Comparison of ENCODE assay signal across 1 cellular context in genomic region chr15:70099167-70099965, GRCh38.
TF ChIP-seq lines count a peak whose summit lies in the region.

No MANE protein-coding gene starts in this region.

TF ChIP-seq in GM12878, 131 proteins besides CTCF, POLR2A, EP300 and RAD21 (continued from another document and continues in another):
- TF ChIP-seq STAT3 (IDR thresholded peaks at IDR 0.05; ENCODE audit: low read depth, low read length), result no peak
- TF ChIP-seq BHLHE40 (IDR thresholded peaks at IDR 0.05; ENCODE audit: borderline replicate concordance in 1 of 2, low read depth in 2 of 2, low read length in 1 of 2), result peak; percentile 86 to 88
- peak; percentile 84 for TF ChIP-seq CREM (IDR thresholded peaks at IDR 0.05; ENCODE audit: low read depth)
- TF ChIP-seq CHD2 (IDR thresholded peaks at IDR 0.05; ENCODE audit: borderline replicate concordance, low read depth, low read length), result peak; percentile 81; the same call in 1 of the 2 replicates
- 0 out of 2 replicates have a peak, but pooled peaks have one; percentile 23 for TF ChIP-seq TCF12 (IDR thresholded peaks at IDR 0.05; ENCODE audit: low read depth, low read length)
- TF ChIP-seq ZNF217 (IDR thresholded peaks at IDR 0.05), result no peak
- peak; percentile 57; the same call in 1 of the 2 replicates for TF ChIP-seq ZBED1 (IDR thresholded peaks at IDR 0.05; ENCODE audit: borderline replicate concordance)
- TF ChIP-seq HDGF (IDR thresholded peaks at IDR 0.05), result peak; percentile 44; the same call in 1 of the 2 replicates
- TF ChIP-seq SMAD5 (IDR thresholded peaks at IDR 0.05; ENCODE audit: low read depth), result no peak; the same call in 1 of the 2 replicates
- peak; percentile 55 for TF ChIP-seq RELA (IDR thresholded peaks at IDR 0.05; ENCODE audit: borderline replicate concordance, partially characterized antibody)
- no peak for TF ChIP-seq ZNF384 (IDR thresholded peaks at IDR 0.05; ENCODE audit: borderline replicate concordance, low read depth, low read length)
- peak; percentile 18 for TF ChIP-seq MEF2B (IDR thresholded peaks at IDR 0.05; ENCODE audit: partially characterized antibody, poor library complexity, severe bottlenecking)
- TF ChIP-seq IKZF2 (IDR thresholded peaks at IDR 0.05), result peak in 1 of 2 experiments; percentile 76; a peak in 3 of 4 replicates
- no peak for TF ChIP-seq JUNB (IDR thresholded peaks at IDR 0.05)
- TF ChIP-seq, protein P1, sequence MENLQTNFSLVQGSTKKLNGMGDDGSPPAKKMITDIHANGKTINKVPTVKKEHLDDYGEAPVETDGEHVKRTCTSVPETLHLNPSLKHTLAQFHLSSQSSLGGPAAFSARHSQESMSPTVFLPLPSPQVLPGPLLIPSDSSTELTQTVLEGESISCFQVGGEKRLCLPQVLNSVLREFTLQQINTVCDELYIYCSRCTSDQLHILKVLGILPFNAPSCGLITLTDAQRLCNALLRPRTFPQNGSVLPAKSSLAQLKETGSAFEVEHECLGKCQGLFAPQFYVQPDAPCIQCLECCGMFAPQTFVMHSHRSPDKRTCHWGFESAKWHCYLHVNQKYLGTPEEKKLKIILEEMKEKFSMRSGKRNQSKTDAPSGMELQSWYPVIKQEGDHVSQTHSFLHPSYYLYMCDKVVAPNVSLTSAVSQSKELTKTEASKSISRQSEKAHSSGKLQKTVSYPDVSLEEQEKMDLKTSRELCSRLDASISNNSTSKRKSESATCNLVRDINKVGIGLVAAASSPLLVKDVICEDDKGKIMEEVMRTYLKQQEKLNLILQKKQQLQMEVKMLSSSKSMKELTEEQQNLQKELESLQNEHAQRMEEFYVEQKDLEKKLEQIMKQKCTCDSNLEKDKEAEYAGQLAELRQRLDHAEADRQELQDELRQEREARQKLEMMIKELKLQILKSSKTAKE (IDR thresholded peaks at IDR 0.05; ENCODE audit: low read depth, poor library complexity, severe bottlenecking), result peak; percentile 81
- TF ChIP-seq ZNF24 (IDR thresholded peaks at IDR 0.05), result 0 out of 2 replicates have a peak, but pooled peaks have one; percentile 23
- TF ChIP-seq CEBPB (IDR thresholded peaks at IDR 0.05; ENCODE audit: borderline replicate concordance in 1 of 2, low read depth in 2 of 2, low read length in 2 of 2), result no peak
- TF ChIP-seq FOS (IDR thresholded peaks at IDR 0.05; ENCODE audit: borderline replicate concordance, extremely low read depth, insufficient read length), result peak; percentile 82
- TF ChIP-seq ASH2L (IDR thresholded peaks at IDR 0.05; ENCODE audit: borderline replicate concordance, low read depth), result no peak
- TF ChIP-seq TCF3 (IDR thresholded peaks at IDR 0.05; ENCODE audit: borderline replicate concordance, insufficient read depth, low read depth, low read length), result peak; percentile 57; the same call in 1 of the 2 replicates
- TF ChIP-seq, protein P2, sequence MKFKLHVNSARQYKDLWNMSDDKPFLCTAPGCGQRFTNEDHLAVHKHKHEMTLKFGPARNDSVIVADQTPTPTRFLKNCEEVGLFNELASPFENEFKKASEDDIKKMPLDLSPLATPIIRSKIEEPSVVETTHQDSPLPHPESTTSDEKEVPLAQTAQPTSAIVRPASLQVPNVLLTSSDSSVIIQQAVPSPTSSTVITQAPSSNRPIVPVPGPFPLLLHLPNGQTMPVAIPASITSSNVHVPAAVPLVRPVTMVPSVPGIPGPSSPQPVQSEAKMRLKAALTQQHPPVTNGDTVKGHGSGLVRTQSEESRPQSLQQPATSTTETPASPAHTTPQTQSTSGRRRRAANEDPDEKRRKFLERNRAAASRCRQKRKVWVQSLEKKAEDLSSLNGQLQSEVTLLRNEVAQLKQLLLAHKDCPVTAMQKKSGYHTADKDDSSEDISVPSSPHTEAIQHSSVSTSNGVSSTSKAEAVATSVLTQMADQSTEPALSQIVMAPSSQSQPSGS (IDR thresholded peaks at IDR 0.05; ENCODE audit: low read length), result peak; percentile 29; the same call in 1 of the 2 replicates
- TF ChIP-seq KLF5 (IDR thresholded peaks at IDR 0.05; ENCODE audit: partially characterized antibody), result peak; percentile 20
- TF ChIP-seq, protein P3, sequence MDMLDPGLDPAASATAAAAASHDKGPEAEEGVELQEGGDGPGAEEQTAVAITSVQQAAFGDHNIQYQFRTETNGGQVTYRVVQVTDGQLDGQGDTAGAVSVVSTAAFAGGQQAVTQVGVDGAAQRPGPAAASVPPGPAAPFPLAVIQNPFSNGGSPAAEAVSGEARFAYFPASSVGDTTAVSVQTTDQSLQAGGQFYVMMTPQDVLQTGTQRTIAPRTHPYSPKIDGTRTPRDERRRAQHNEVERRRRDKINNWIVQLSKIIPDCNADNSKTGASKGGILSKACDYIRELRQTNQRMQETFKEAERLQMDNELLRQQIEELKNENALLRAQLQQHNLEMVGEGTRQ (IDR thresholded peaks at IDR 0.05; ENCODE audit: borderline replicate concordance, low read depth, low read length), result peak; percentile 55
- 0 out of 2 replicates have a peak, but pooled peaks have one; percentile 57 for TF ChIP-seq PML (IDR thresholded peaks at IDR 0.05; ENCODE audit: low read length)
- TF ChIP-seq TAF1 (IDR thresholded peaks at IDR 0.05; ENCODE audit: borderline replicate concordance, low read depth, low read length), result peak; percentile 87
- peak; percentile 61; the same call in 1 of the 2 replicates for TF ChIP-seq ZNF687 (IDR thresholded peaks at IDR 0.05)
- peak; percentile 90 for TF ChIP-seq POLR2AphosphoS5 (IDR thresholded peaks at IDR 0.05; ENCODE audit: low read length)
- TF ChIP-seq ATF7 (IDR thresholded peaks at IDR 0.05; ENCODE audit: low read depth), result peak; percentile 73
- peak; percentile 92 for TF ChIP-seq CREB1 (IDR thresholded peaks at IDR 0.05; ENCODE audit: low read depth)
- peak; percentile 46; the same call in 1 of the 2 replicates for TF ChIP-seq MTA2 (IDR thresholded peaks at IDR 0.05; ENCODE audit: low read depth)
- peak; percentile 93 for TF ChIP-seq YY1 (IDR thresholded peaks at IDR 0.05; ENCODE audit: low read depth, low read length)
- TF ChIP-seq LARP7 (IDR thresholded peaks at IDR 0.05), result peak; percentile 47; the same call in 1 of the 2 replicates
- peak; percentile 11; the same call in 1 of the 2 replicates for TF ChIP-seq NFYA (IDR thresholded peaks at IDR 0.05; ENCODE audit: borderline replicate concordance, low read depth, low read length)
- TF ChIP-seq, protein P4, sequence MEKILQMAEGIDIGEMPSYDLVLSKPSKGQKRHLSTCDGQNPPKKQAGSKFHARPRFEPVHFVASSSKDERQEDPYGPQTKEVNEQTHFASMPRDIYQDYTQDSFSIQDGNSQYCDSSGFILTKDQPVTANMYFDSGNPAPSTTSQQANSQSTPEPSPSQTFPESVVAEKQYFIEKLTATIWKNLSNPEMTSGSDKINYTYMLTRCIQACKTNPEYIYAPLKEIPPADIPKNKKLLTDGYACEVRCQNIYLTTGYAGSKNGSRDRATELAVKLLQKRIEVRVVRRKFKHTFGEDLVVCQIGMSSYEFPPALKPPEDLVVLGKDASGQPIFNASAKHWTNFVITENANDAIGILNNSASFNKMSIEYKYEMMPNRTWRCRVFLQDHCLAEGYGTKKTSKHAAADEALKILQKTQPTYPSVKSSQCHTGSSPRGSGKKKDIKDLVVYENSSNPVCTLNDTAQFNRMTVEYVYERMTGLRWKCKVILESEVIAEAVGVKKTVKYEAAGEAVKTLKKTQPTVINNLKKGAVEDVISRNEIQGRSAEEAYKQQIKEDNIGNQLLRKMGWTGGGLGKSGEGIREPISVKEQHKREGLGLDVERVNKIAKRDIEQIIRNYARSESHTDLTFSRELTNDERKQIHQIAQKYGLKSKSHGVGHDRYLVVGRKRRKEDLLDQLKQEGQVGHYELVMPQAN (conservative IDR thresholded peaks at IDR 0.05), result peak; percentile 63; the same call in 1 of the 2 replicates
- peak; percentile 64; the same call in 1 of the 2 replicates for TF ChIP-seq NFIC (IDR thresholded peaks at IDR 0.05; ENCODE audit: low read depth, low read length)
- TF ChIP-seq, protein P5, sequence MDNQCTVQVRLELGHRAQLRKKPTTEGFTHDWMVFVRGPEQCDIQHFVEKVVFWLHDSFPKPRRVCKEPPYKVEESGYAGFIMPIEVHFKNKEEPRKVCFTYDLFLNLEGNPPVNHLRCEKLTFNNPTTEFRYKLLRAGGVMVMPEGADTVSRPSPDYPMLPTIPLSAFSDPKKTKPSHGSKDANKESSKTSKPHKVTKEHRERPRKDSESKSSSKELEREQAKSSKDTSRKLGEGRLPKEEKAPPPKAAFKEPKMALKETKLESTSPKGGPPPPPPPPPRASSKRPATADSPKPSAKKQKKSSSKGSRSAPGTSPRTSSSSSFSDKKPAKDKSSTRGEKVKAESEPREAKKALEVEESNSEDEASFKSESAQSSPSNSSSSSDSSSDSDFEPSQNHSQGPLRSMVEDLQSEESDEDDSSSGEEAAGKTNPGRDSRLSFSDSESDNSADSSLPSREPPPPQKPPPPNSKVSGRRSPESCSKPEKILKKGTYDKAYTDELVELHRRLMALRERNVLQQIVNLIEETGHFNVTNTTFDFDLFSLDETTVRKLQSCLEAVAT (IDR thresholded peaks at IDR 0.05), result no peak
- TF ChIP-seq PAX5 (IDR thresholded peaks at IDR 0.05; ENCODE audit: borderline replicate concordance, low read depth, low read length), result peak; percentile 98
- no peak for TF ChIP-seq POLR2AphosphoS2 (IDR thresholded peaks at IDR 0.05; ENCODE audit: low read depth, low read length)
- TF ChIP-seq TBL1XR1 (IDR thresholded peaks at IDR 0.05; ENCODE audit: low read depth, low read length), result peak; percentile 92
- peak; percentile 73; the same call in 1 of the 2 replicates for TF ChIP-seq FOXM1 (IDR thresholded peaks at IDR 0.05; ENCODE audit: low read depth, low read length)
- TF ChIP-seq RB1 (IDR thresholded peaks at IDR 0.05; ENCODE audit: borderline replicate concordance), result peak; percentile 78
- TF ChIP-seq POU2F2 (IDR thresholded peaks at IDR 0.05; ENCODE audit: borderline replicate concordance, low read depth, low read length), result 0 out of 3 replicates have a peak, but pooled peaks have one; percentile 31
- peak; percentile 100 for TF ChIP-seq DPF2 (IDR thresholded peaks at IDR 0.05)
- TF ChIP-seq BCL3 (IDR thresholded peaks at IDR 0.05; ENCODE audit: borderline replicate concordance, insufficient read depth, low read depth, low read length, poor library complexity, severe bottlenecking), result peak; percentile 42
- TF ChIP-seq EGR1 (IDR thresholded peaks at IDR 0.05; ENCODE audit: borderline replicate concordance in 1 of 2, low read depth in 2 of 2, low read length in 2 of 2), result 0 out of 3 replicates have a peak, but pooled peaks of 1 of the 2 experiments have one; percentile 30
- TF ChIP-seq PKNOX1 (IDR thresholded peaks at IDR 0.05), result peak; percentile 100
- peak; percentile 79; the same call in 1 of the 2 replicates for TF ChIP-seq CBFB (IDR thresholded peaks at IDR 0.05; ENCODE audit: low read depth)
- TF ChIP-seq E2F4 (IDR thresholded peaks at IDR 0.05; ENCODE audit: low read depth, low read length), result 0 out of 2 replicates have a peak, but pooled peaks have one; percentile 13
- peak; percentile 95 for TF ChIP-seq BACH1 (IDR thresholded peaks at IDR 0.05; ENCODE audit: borderline replicate concordance)
- no peak for TF ChIP-seq RBBP5 (conservative IDR thresholded peaks at IDR 0.05)
- no peak for TF ChIP-seq SMARCA5 (IDR thresholded peaks at IDR 0.05)
- TF ChIP-seq GATAD2B (conservative IDR thresholded peaks at IDR 0.05; ENCODE audit: low read depth), result peak; percentile 57; the same call in 1 of the 2 replicates
